ENCODE assay signal across 28 cellular contexts in genomic region chr9:37852222-37852621, GRCh38.
"Had no signal": no experiment of that assay in that cellular context is flagged by ENCODE, and none has a peak within 500 bp of the region (broad histone marks: within the 10 kb centered on the region; RNA-seq: fewer than 3 reads in every experiment).

No MANE protein-coding gene starts in this region.

- H3K27ac ChIP-seq: colonic mucosa, coronary artery, dorsolateral prefrontal cortex, epithelial cell of prostate, esophagus squamous epithelium, foreskin keratinocyte, gastrocnemius medialis, gastroesophageal sphincter, heart left ventricle, heart right ventricle had no signal

- H3K9me3 ChIP-seq: colonic mucosa, esophagus squamous epithelium, gastrocnemius medialis, gastroesophageal sphincter, heart left ventricle had no signal

- H3K9me3 Mint-ChIP-seq: dendritic cell treated with granulocyte-macrophage colony-stimulating factor and Interleukin-4, amounts not matched to agents 40 ng/mL and 50 ng/mL, for 4 days; effector memory CD8-positive, alpha-beta T cell; endodermal cell had no signal

- ATAC-seq: effector memory CD8-positive, alpha-beta T cell; esophagus mucosa; foreskin keratinocyte; gastrocnemius medialis; gastroesophageal sphincter; heart left ventricle; heart right ventricle had no signal

- H3K4me1 Mint-ChIP-seq: endodermal cell had no signal

- H3K27me3 Mint-ChIP-seq: dendritic cell treated with granulocyte-macrophage colony-stimulating factor and Interleukin-4, amounts not matched to agents 40 ng/mL and 50 ng/mL, for 4 days; effector memory CD8-positive, alpha-beta T cell had no signal

- H3K4me3 ChIP-seq: colonic mucosa, coronary artery, dorsolateral prefrontal cortex, esophagus squamous epithelium, gastrocnemius medialis, gastroesophageal sphincter, heart left ventricle, heart right ventricle had no signal

- H3K36me3 ChIP-seq: colonic mucosa, gastrocnemius medialis had no signal

- H3K4me1 ChIP-seq: colonic mucosa, esophagus squamous epithelium, foreskin keratinocyte, gastrocnemius medialis, gastroesophageal sphincter, heart left ventricle, heart right ventricle had no signal

- H3K27ac Mint-ChIP-seq: dendritic cell treated with granulocyte-macrophage colony-stimulating factor and Interleukin-4, amounts not matched to agents 40 ng/mL and 50 ng/mL, for 4 days; effector memory CD8-positive, alpha-beta T cell; endodermal cell had no signal

- DNase-seq: colonic mucosa; cortex of kidney; dermis blood vessel endothelial cell; dorsolateral prefrontal cortex; effector CD4-positive, alpha-beta T cell; effector CD8-positive, alpha-beta T cell; effector memory CD4-positive, alpha-beta T cell; effector memory CD8-positive, alpha-beta T cell; endodermal cell; erythroblast; esophagus squamous epithelium; foreskin fibroblast; foreskin keratinocyte; foreskin melanocyte; gastrocnemius medialis; glutamatergic neuron; head of caudate nucleus; heart left ventricle; heart right ventricle had no signal

- FAIRE-seq: colon, endometrium, endothelial cell of umbilical vein, frontal cortex had no signal

- H3K27me3 ChIP-seq: colonic mucosa, dorsolateral prefrontal cortex, esophagus squamous epithelium, foreskin keratinocyte, gastrocnemius medialis, gastroesophageal sphincter, heart left ventricle, heart right ventricle had no signal

- H3K4me3 Mint-ChIP-seq: dendritic cell treated with granulocyte-macrophage colony-stimulating factor and Interleukin-4, amounts not matched to agents 40 ng/mL and 50 ng/mL, for 4 days; effector memory CD8-positive, alpha-beta T cell; endodermal cell had no signal
